ENCODE assay signal across 8 cellular contexts in genomic region chrX:103215768-103216085, GRCh38. TPM values are rescaled to one million over a fixed set of nuclear protein-coding genes. Genes with fewer than 3 reads are reported as not detected.
DNase-seq lines count a peak whose midpoint lies in the region; ATAC-seq and TF ChIP-seq lines count a peak whose summit lies in the region.

No MANE protein-coding gene starts in this region.

- no peak for ATAC-seq in memory B cell (ENCODE audit: low read depth)

- no peaks in the 10 kb centered on the region for H3K36me3 ChIP-seq in transverse colon

- H3K27ac Mint-ChIP-seq in memory B cell, result no peak overlapping the region

- intact Hi-C loops in transverse colon (cut with DNase I; ENCODE audit: low total_unique reads), result no loop called here

- H3K36me3 Mint-ChIP-seq in memory B cell, result peaks cover 4% of the 10 kb centered on the region

- DNase-seq in G401 (ENCODE audit: low spot score) (peak; percentile 45), LNCaP clone FGC (ENCODE audit: low read depth) (no peak), cardiac fibroblast (ENCODE audit: low read depth in 2 of 2) (no peak), memory B cell (ENCODE audit: low spot score in 2 of 2) (no peak), transverse colon (no peak), SIG-M5 treated with dmso at 0.1 percent for 504 hours (lab: John Stamatoyannopoulos, UW; ENCODE audit: unreplicated experiment) (no peak), NCI-H187 treated with DMSO at 0.1 percent for 48 hours (lab: John Stamatoyannopoulos, UW) (no peak)
- no peak for DNase-seq in NK-92 treated with Interleukin-12 subunit alpha and Interleukin-12 subunit beta, amount 100 ng/mL, for 24 hours (lab: John Stamatoyannopoulos, UW)

- no peaks in the 10 kb centered on the region for H3K4me1 ChIP-seq in transverse colon

- WGBS in transverse colon (ENCODE audit: low coverage in 1 of 2), 2 donors, result 63% methylated on average over 11 of the region's 11 CpGs; no CpG with 5 or more reads in 1 of the 2 donors

- H3K27ac ChIP-seq in transverse colon, result peak overlapping the region; percentile 84 to 93 (median 90)

- H3K4me1 Mint-ChIP-seq in memory B cell, result peaks cover 6% of the 10 kb centered on the region

- H3K4me3 Mint-ChIP-seq in memory B cell, result peak overlapping the region; percentile 68

- no peaks in the 10 kb centered on the region for H3K9me3 Mint-ChIP-seq in memory B cell

- H3K9me3 ChIP-seq in transverse colon, result no peaks in the 10 kb centered on the region

- H3K4me3 ChIP-seq in LNCaP clone FGC (ENCODE audit: low read depth, low read length) (peak overlapping the region; percentile 69), cardiac fibroblast (replicated peaks in 1 of 2; ENCODE audit: low read depth in 2 of 2, low read length in 2 of 2) (peak overlapping the region; percentile 51 to 58), transverse colon (peak overlapping the region; percentile 68 to 87 (median 80))

- H3K27me3 Mint-ChIP-seq in memory B cell, result peaks cover 2% of the 10 kb centered on the region

- TF ChIP-seq POLR2A in transverse colon (IDR thresholded peaks at IDR 0.05), result no peak

- TF ChIP-seq EP300 in transverse colon (IDR thresholded peaks at IDR 0.05; ENCODE audit: low read depth), result no peak

- TF ChIP-seq CTCF in LNCaP clone FGC (IDR thresholded peaks at IDR 0.05; ENCODE audit: control insufficient read depth, extremely low read depth, insufficient read depth), result no peak
- TF ChIP-seq CTCF in cardiac fibroblast (IDR thresholded peaks at IDR 0.05; ENCODE audit: low read depth, low read length), result no peak
- no peak for TF ChIP-seq CTCF in transverse colon (IDR thresholded peaks at IDR 0.05)

- in situ Hi-C loops in G401 (cut with HindIII; ENCODE audit: low sequenced_read_pairs) (no loop called here), transverse colon (cut with MboI; ENCODE audit: low pct_ligation_motif_present in 1 of 4, low pct_unique_long_range_greater_than_20kb in 1 of 4, low sequenced_read_pairs in 3 of 4) (loop anchor here in 3 of 4 donors (10.0 to 25.0 kb wide), 2 partner anchors 247 to 249 kb away; no protein-coding TSS in a partner anchor)

- H3K27me3 ChIP-seq in transverse colon, result no peaks in the 10 kb centered on the region

RNA-seq across cellular contexts. Expression of gene BEX4, which starts 0.8 kb away (rescaled TPM):
- 61.7 and 62.2 TPM in 2 replicates for total RNA-seq in G401 (2014; rRNA removed; shearing (Covaris generic))
- total RNA-seq in transverse colon, result 10 to 100 TPM in 3 of 4 donors, 1 to 10 TPM in 1; 4.4 to 27.5 (median 16.2) TPM

RNA-seq across cellular contexts. Expression of gene TCEAL8, which starts 39.2 kb away (rescaled TPM):
- total RNA-seq in G401 (2014; rRNA removed; shearing (Covaris generic)), result 128 and 162 TPM in 2 replicates
- total RNA-seq in transverse colon, result 10 to 100 TPM in 2 of 4 donors, 1 to 10 TPM in 2; 8.0 to 41.4 (median 20.8) TPM
